17 cellular contexts compared by ENCODE assay signal in genomic region chr3:186123012-186123411, GRCh38. TPM values are rescaled to one million over a fixed set of nuclear protein-coding genes. Genes with fewer than 3 reads are reported as not detected.
DNase-seq lines count a peak whose midpoint lies in the region; ATAC-seq, FAIRE-seq and TF ChIP-seq lines count a peak whose summit lies in the region.
"Had no signal": no experiment of that assay in that cellular context is flagged by ENCODE, and none has a peak within 500 bp of the region (broad histone marks: within the 10 kb centered on the region; RNA-seq: fewer than 3 reads in every experiment).

No MANE protein-coding gene starts in this region.

- BruUV-seq in Calu3 (replicated peaks; lab: Mats Ljungman, UMichigan), result no TSS peak

- H3K56ac ChIP-seq in H1 (replicated peaks; ENCODE audit: insufficient read length, low read depth, low read length), result no peak overlapping the region

- no peak overlapping the region for H3K23ac ChIP-seq in H1 (ENCODE audit: insufficient read length)

- TF ChIP-seq RAD21 in H1 (IDR thresholded peaks at IDR 0.05 in 1 of 2, conservative IDR thresholded peaks at IDR 0.05 in 1 of 2; ENCODE audit: low read depth in 2 of 2, low read length in 2 of 2), result no peak

- H3K4me3 Mint-ChIP-seq in T-helper 17 cell, result no peak overlapping the region
- H3K4me3 Mint-ChIP-seq in Calu3 (ENCODE audit: low read depth, unreplicated experiment), result no peak overlapping the region
- H3K4me3 Mint-ChIP-seq: IgD-negative memory B cell had no signal

- H3K27me3 Mint-ChIP-seq in T-helper 17 cell (peaks cover 55% of the 10 kb centered on the region), Calu3 (ENCODE audit: unreplicated experiment) (peaks cover 43% of the 10 kb centered on the region)

- no peak overlapping the region for H2BK5ac ChIP-seq in H1 (ENCODE audit: low read depth, low read length)

- no peak overlapping the region for H4K91ac ChIP-seq in H1 (replicated peaks; ENCODE audit: insufficient read length, low read length)

- H3K9me3 ChIP-seq in HEK293 (ENCODE audit: control insufficient read depth, insufficient read depth, low read depth, low read length) (no peaks in the 10 kb centered on the region), SJCRH30 (replicated peaks) (no peaks in the 10 kb centered on the region), H1 (ENCODE audit: insufficient read depth in 2 of 2, low read depth in 1 of 2, low read length in 1 of 2) (no peaks in the 10 kb centered on the region), pancreas (no peaks in the 10 kb centered on the region), T-helper 17 cell (ENCODE audit: control insufficient read depth, low read length, poor library complexity, severe bottlenecking) (no peaks in the 10 kb centered on the region)
- H3K9me3 ChIP-seq: A549, BE2C had no signal

- H3K27ac ChIP-seq in HEK293 (ENCODE audit: extremely low read depth, low read depth, low read length) (no peak overlapping the region), SJCRH30 (peak overlapping the region; percentile 84; the same call in 1 of the 2 replicates), H1 (ENCODE audit: low read depth, low read length) (no peak overlapping the region), pancreas (peak overlapping the region; percentile 37 to 84 (median 74))
- H3K27ac ChIP-seq: A549, C4-2B had no signal

- WGBS in H1 (ENCODE audit: extremely low coverage in 1 of 2, insufficient coverage in 1 of 2, insufficient read length in 1 of 2, insufficient replicate concordance in 2 of 2, low coverage in 1 of 2, low lambda C conversion rate in 2 of 2, missing lambda C conversion rate in 1 of 2), 2 experiments, result 74% methylated on average over 5 of the region's 5 CpGs; no CpG with 5 or more reads in 1 of the 2 experiments
- WGBS in pancreas, 2 donors, result 33 to 35% methylated on average over 5 of the region's 5 CpGs

- peaks cover 0 to 3% of the 10 kb centered on the region in 2 experiments for H4K20me1 ChIP-seq in H1 (replicated peaks in 1 of 2; ENCODE audit: control insufficient read depth in 1 of 2, insufficient read depth in 2 of 2, low read length in 2 of 2)

- H3K23me2 ChIP-seq in H1 (ENCODE audit: low read depth, low read length), result peaks cover 17% of the 10 kb centered on the region; the same call in 1 of the 2 replicates

- H4K8ac ChIP-seq in H1 (ENCODE audit: extremely low read depth, insufficient read depth, low read length), result no peak overlapping the region

- H3K36me3 Mint-ChIP-seq in T-helper 17 cell (ENCODE audit: low read depth), result no peaks in the 10 kb centered on the region
- H3K36me3 Mint-ChIP-seq in Calu3 (ENCODE audit: insufficient read depth, unreplicated experiment), result no peaks in the 10 kb centered on the region
- H3K36me3 Mint-ChIP-seq: CD4-positive, alpha-beta memory T cell; IgD-negative memory B cell had no signal

- no peak overlapping the region for H3K4me3 ChIP-seq in HEK293 (ENCODE audit: low read depth, low read length)
- H3K4me3 ChIP-seq in SJCRH30, result no peak overlapping the region
- no peak overlapping the region for H3K4me3 ChIP-seq in H1 (ENCODE audit: extremely low read depth in 1 of 4, insufficient read depth in 2 of 4, low read depth in 3 of 4, low read length in 4 of 4)
- H3K4me3 ChIP-seq in pancreas, result peak overlapping the region in 1 of 4 donors; percentile 18
- H3K4me3 ChIP-seq: A549 had no signal

- no peak overlapping the region for H2BK12ac ChIP-seq in H1 (ENCODE audit: low read depth, low read length)

- CTCF ChIA-PET in HEK293 (lab: Yijun Ruan, JAX), result interaction anchor here (0.7 kb wide), 1 partner anchor 179 kb away, joined by 4 read pairs; no protein-coding TSS in a partner anchor
- CTCF ChIA-PET in H1 (lab: Charles Lee; ENCODE audit: partially characterized antibody), result interaction anchor here (1.2 to 1.4 kb wide), 2 partner anchors 9 to 119 kb away, joined by 4 read pairs; no protein-coding TSS in a partner anchor
- CTCF ChIA-PET in Calu3 (lab: Charles Lee), result interaction anchor here (1.6 kb wide), 1 partner anchor 16 kb away, joined by 3 read pairs; no protein-coding TSS in a partner anchor

- no peaks in the 10 kb centered on the region for H3K79me1 ChIP-seq in H1 (ENCODE audit: low read depth, low read length)

- H3K18ac ChIP-seq in H1 (ENCODE audit: extremely low read depth, low read length), result no peak overlapping the region

- intact Hi-C loops in pancreas (cut with DNase I), result no loop called here
- intact Hi-C loops in Calu3 (cut with micrococcal nuclease; ENCODE audit: unreplicated experiment), result no loop called here

- POLR2A ChIA-PET in HEK293 (lab: Yijun Ruan, JAX) (no interaction called here), H1 (lab: Charles Lee; ENCODE audit: partially characterized antibody) (interaction anchor here (0.6 to 5.9 kb wide), 4 partner anchors 14 to 169 kb away, joined by 3 to 42 read pairs (median 4); partner anchors contain the start of gene ETV5)

- no peak overlapping the region for H3K9ac ChIP-seq in H1 (replicated peaks in 1 of 4; ENCODE audit: extremely low read depth in 1 of 4, low read depth in 3 of 4, low read length in 3 of 4)

- H2BK120ac ChIP-seq in H1 (replicated peaks; ENCODE audit: low read depth, low read length), result no peak overlapping the region

- no peaks in the 10 kb centered on the region for H3K27me3 ChIP-seq in SJCRH30
- peaks cover 0 to 2% (median 0%) of the 10 kb centered on the region in 4 experiments; a peak in 1 of 7 replicates for H3K27me3 ChIP-seq in H1 (replicated peaks in 1 of 4; ENCODE audit: control insufficient read depth in 3 of 4, extremely low read depth in 1 of 4, insufficient read depth in 3 of 4, low read length in 3 of 4)
- H3K27me3 ChIP-seq in pancreas, result no peaks in the 10 kb centered on the region
- H3K27me3 ChIP-seq: BE2C had no signal

- FAIRE-seq in H1 (lab: Jason Lieb, UNC) (no peak), pancreas (lab: Jason Lieb, UNC) (no peak)
- FAIRE-seq: A549, D721Med, GM19239 had no signal

- no peak for TF ChIP-seq POLR2A in H1 (IDR thresholded peaks at IDR 0.05; ENCODE audit: control extremely low read depth in 1 of 2, low read depth in 2 of 2, low read length in 2 of 2)

- no peak for TF ChIP-seq EP300 in H1 (IDR thresholded peaks at IDR 0.05; ENCODE audit: borderline replicate concordance in 1 of 2, low read depth in 2 of 2, low read length in 2 of 2)

- ATAC-seq in pancreas (no peak), T-helper 17 cell (no peak)
- ATAC-seq: A549, HCT116 had no signal

- H3K79me2 ChIP-seq in H1 (ENCODE audit: control insufficient read depth in 1 of 2, insufficient read depth in 2 of 2, low read length in 2 of 2), result no peaks in the 10 kb centered on the region

- H4K5ac ChIP-seq in H1 (ENCODE audit: insufficient read length, low read depth, low read length), result no peak overlapping the region

- H3K27ac Mint-ChIP-seq in T-helper 17 cell, result no peak overlapping the region
- no peak overlapping the region for H3K27ac Mint-ChIP-seq in Calu3 (ENCODE audit: unreplicated experiment)
- H3K27ac Mint-ChIP-seq: CD4-positive, alpha-beta memory T cell; IgD-negative memory B cell had no signal

- no peaks in the 10 kb centered on the region for H3K4me1 Mint-ChIP-seq in T-helper 17 cell
- no peaks in the 10 kb centered on the region for H3K4me1 Mint-ChIP-seq in Calu3 (ENCODE audit: low read depth, unreplicated experiment)

- TF ChIP-seq CTCF in HEK293 (tag by site-specific recombination; IDR thresholded peaks at IDR 0.05), result no peak
- TF ChIP-seq CTCF in H1 (IDR thresholded peaks at IDR 0.05; ENCODE audit: control extremely low read depth in 1 of 3, insufficient read depth in 1 of 3, low read depth in 1 of 3, low read length in 3 of 3), result no peak
- TF ChIP-seq CTCF in pancreas (IDR thresholded peaks at IDR 0.05), result no peak
- TF ChIP-seq CTCF in Calu3 (IDR thresholded peaks at IDR 0.05; ENCODE audit: unreplicated experiment), result no peak

- no peak overlapping the region for H3K14ac ChIP-seq in H1 (ENCODE audit: insufficient read length)

- DNase-seq in SJCRH30 (no peak), H1 (ENCODE audit: low read depth in 1 of 2, low spot score in 2 of 2) (no peak), pancreas (no peak), T-helper 17 cell (no peak), activated gamma-delta T cell treated with Interleukin-2 at 50 U/mL for 16 hours (no peak), Calu3 (no peak)
- DNase-seq: BE2C; CD4-positive, alpha-beta memory T cell; DND-41; GF-D8 had no signal

- H3K4me1 ChIP-seq in HEK293 (ENCODE audit: control insufficient read depth, insufficient read depth, low read length) (no peaks in the 10 kb centered on the region), SJCRH30 (peaks cover 36% of the 10 kb centered on the region), H1 (replicated peaks in 1 of 4; ENCODE audit: control insufficient read depth in 3 of 4, insufficient read depth in 4 of 4, low read length in 3 of 4) (peaks cover 4 to 11% (median 8%) of the 10 kb centered on the region in 4 experiments; a peak in 4 of 7 replicates), pancreas (peaks cover 0 to 15% (median 0%) of the 10 kb centered on the region in 3 donors)
- H3K4me1 ChIP-seq: A549, BE2C had no signal

- H2BK20ac ChIP-seq in H1 (ENCODE audit: low read length), result no peak overlapping the region

- H3K9me3 Mint-ChIP-seq in Calu3 (ENCODE audit: low read depth, unreplicated experiment), result no peaks in the 10 kb centered on the region
- H3K9me3 Mint-ChIP-seq: CD4-positive, alpha-beta memory T cell; IgD-negative memory B cell had no signal

- no peak overlapping the region for H3K4me2 ChIP-seq in H1 (ENCODE audit: insufficient read depth in 1 of 2, low read depth in 2 of 2, low read length in 2 of 2)
- H3K4me2 ChIP-seq: A549 had no signal

- no peak overlapping the region for H2AK5ac ChIP-seq in H1 (ENCODE audit: low read depth, low read length)

- H2AFZ ChIP-seq in H1 (ENCODE audit: low read length), result no peak overlapping the region

- H3K36me3 ChIP-seq in HEK293 (ENCODE audit: control insufficient read depth in 2 of 2, insufficient read depth in 1 of 2, low read length in 2 of 2) (no peaks in the 10 kb centered on the region), SJCRH30 (no peaks in the 10 kb centered on the region), H1 (ENCODE audit: control insufficient read depth in 2 of 4, insufficient read depth in 4 of 4, low read length in 3 of 4) (no peaks in the 10 kb centered on the region; a peak in 1 of 8 replicates), pancreas (no peaks in the 10 kb centered on the region)
- H3K36me3 ChIP-seq: BE2C had no signal

- no peak overlapping the region for H2BK15ac ChIP-seq in H1 (ENCODE audit: low read length)

- no peak overlapping the region for H3K4ac ChIP-seq in H1 (replicated peaks; ENCODE audit: insufficient read length, low read depth, low read length)

RNA-seq across cellular contexts. Expression of gene ETV5, which starts 14.1 kb away (rescaled TPM):
- total RNA-seq in SJCRH30 (2014; rRNA removed; shearing (Covaris generic)), result 62.8 and 64.7 TPM in 2 replicates
- 31.9 and 36.9 TPM in 2 replicates for total RNA-seq in H1 (2021; fragmentation: NEBNext Ultra II Directional; extraction: Animal tissue kit (Norgen Biotek cat#: 25700))
- polyA plus RNA-seq in H1 (2011; rRNA removed) (11.8 and 13.1 TPM in 2 replicates), pancreas (10 to 100 TPM; 12.2 to 12.9 TPM)
- 9.3 TPM for polyA plus RNA-seq in H1 (2011; cell fraction: cytosol; rRNA removed)
- 13.9 TPM for polyA plus RNA-seq in H1 (2011; cell fraction: nucleus; rRNA removed)
- 16.4 to 19.6 TPM (median 18.1 TPM) in 4 replicates for polyA plus RNA-seq in H1 (2012, experiment 1 of 2)
- 31.3 TPM for polyA plus RNA-seq in H1 (2012, experiment 2 of 2)
- 24.7 TPM for polyA plus RNA-seq in H1 (2013, experiment 1 of 2)
- polyA plus RNA-seq in H1 (2013, experiment 2 of 2), result 25.7 TPM
- 35.6 and 42.7 TPM in 2 replicates for polyA minus RNA-seq in H1 (2011; rRNA and poly(A)+ RNA removed)
- 26.0 TPM for polyA minus RNA-seq in H1 (2011; cell fraction: cytosol; rRNA and poly(A)+ RNA removed)
- polyA minus RNA-seq in H1 (2011; cell fraction: nucleus; rRNA and poly(A)+ RNA removed), result 17.8 TPM
- total RNA-seq in pancreas (10 to 100 TPM; 17.1 to 58.5 (median 32.0) TPM), T-helper 17 cell (under 1 TPM in 1 of 2 donors, not detected in 1; 0.70 TPM), Calu3 (2022) (95.9 and 108 TPM in 2 replicates)
- polyA plus RNA-seq: CD4-positive, alpha-beta memory T cell had no signal

Comparison
In these comparisons a context has a peak if more than half of its experiments do, and no peak if none do; other contexts are left out.
1. H3K27ac ChIP-seq: peak in SJCRH30 (single experiment) and pancreas (4 of 4); none in HEK293 (single experiment) and H1 (single experiment).
2. RNA of gene ETV5, which starts 14.1 kb away (total RNA-seq): 95.9 to 108 TPM in Calu3, 62.8 to 64.7 TPM in SJCRH30, 31.9 to 36.9 TPM in H1 and 17.1 to 58.5 TPM in pancreas; 0.70 TPM in T-helper 17 cell; every median in the first group is over 10 times any median in the second.